ENCODE assay signal across 11 cellular contexts in the genomic region with DNA sequence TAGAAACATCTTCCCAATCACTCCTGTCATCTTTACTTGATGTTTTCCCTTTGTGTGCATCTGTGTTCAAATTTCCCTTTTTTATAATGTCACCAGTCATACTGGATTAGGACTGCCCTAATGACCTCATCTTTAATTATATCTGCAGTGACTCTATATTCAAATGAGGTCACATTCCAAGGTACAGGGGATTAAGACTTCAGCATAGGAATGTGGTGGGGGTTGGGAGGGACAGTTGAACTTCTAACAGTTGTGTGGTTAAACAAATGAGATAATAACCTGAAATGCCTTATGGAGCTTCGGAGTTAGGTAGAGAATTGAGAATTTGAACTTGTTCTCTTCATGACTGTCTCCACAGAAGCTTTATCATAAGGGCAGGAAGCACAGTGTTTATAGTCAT. TPM values are rescaled to one million over a fixed set of nuclear protein-coding genes. Genes with fewer than 3 reads are reported as not detected.
DNase-seq lines count a peak whose midpoint lies in the region; TF ChIP-seq lines count a peak whose summit lies in the region.
"Had no signal": no experiment of that assay in that cellular context is flagged by ENCODE, and none has a peak within 500 bp of the region (broad histone marks: within the 10 kb centered on the region; RNA-seq: fewer than 3 reads in every experiment).

No MANE protein-coding gene starts in this region.

- TF ChIP-seq CTCF in Loucy (conservative IDR thresholded peaks at IDR 0.05; ENCODE audit: low read length) (no peak), mesothelial cell of epicardium (IDR thresholded peaks at IDR 0.05; ENCODE audit: unreplicated experiment) (no peak), thyroid gland (IDR thresholded peaks at IDR 0.05) (no peak)

- H3K36me3 ChIP-seq in Loucy (ENCODE audit: insufficient read depth, low read length) (peaks cover 16% of the 10 kb centered on the region; the same call in 1 of the 2 replicates), duodenal mucosa (ENCODE audit: control insufficient read depth in 1 of 2, insufficient read depth in 2 of 2, low read length in 2 of 2) (no peaks in the 10 kb centered on the region), thyroid gland (no peaks in the 10 kb centered on the region)
- H3K36me3 ChIP-seq: gastroesophageal sphincter, neutrophil had no signal

- no peaks in the 10 kb centered on the region for H3K27me3 Mint-ChIP-seq in mesothelial cell of epicardium (ENCODE audit: low read depth)

- peaks cover 16% of the 10 kb centered on the region for H3K4me1 ChIP-seq in Loucy (ENCODE audit: insufficient read depth, low read length, poor library complexity, severe bottlenecking)
- peaks cover 22 to 46% of the 10 kb centered on the region in 2 donors for H3K4me1 ChIP-seq in duodenal mucosa (ENCODE audit: control insufficient read depth in 1 of 2, insufficient read depth in 2 of 2, low read length in 2 of 2)
- peaks cover 4 to 16% of the 10 kb centered on the region in 2 donors for H3K4me1 ChIP-seq in thyroid gland

- H3K27me3 ChIP-seq in Loucy (ENCODE audit: insufficient read depth, low read length, poor library complexity, severe bottlenecking) (no peaks in the 10 kb centered on the region), duodenal mucosa (ENCODE audit: control insufficient read depth in 1 of 2, insufficient read depth in 2 of 2, low read length in 2 of 2) (no peaks in the 10 kb centered on the region), thyroid gland (no peaks in the 10 kb centered on the region)
- H3K27me3 ChIP-seq: gastroesophageal sphincter, neutrophil had no signal

- H2AFZ ChIP-seq in Loucy (ENCODE audit: low read length), result no peak overlapping the region

- DNase-seq in EH (ENCODE audit: low read depth) (peak; percentile 70), mesothelial cell of epicardium (ENCODE audit: low spot score in 2 of 2, unreplicated experiment in 2 of 2) (no peak), thyroid gland (no peak), posterior vena cava (ENCODE audit: low spot score) (no peak), NCI-H2029 treated with DMSO at 0.1 percent for 48 hours (lab: John Stamatoyannopoulos, UW) (no peak)
- no peak for DNase-seq in activated CD4-positive, alpha-beta T cell treated with anti-CD3 and anti-CD28 coated beads, Interleukin-2, amount 50 U/mL, for 1 hour
- DNase-seq: activated CD4-positive, alpha-beta T cell treated with anti-CD3 and anti-CD28 coated beads, Interleukin-2, amount 50 U/mL, for 4 hours had no signal

- peaks cover 94% of the 10 kb centered on the region for H3K79me2 ChIP-seq in Loucy (ENCODE audit: insufficient read depth, low read length)

- peaks cover 28% of the 10 kb centered on the region for H3K9me3 Mint-ChIP-seq in mesothelial cell of epicardium

- H4K20me1 ChIP-seq in Loucy (ENCODE audit: insufficient read depth, low read length, poor library complexity, severe bottlenecking), result peaks cover 80% of the 10 kb centered on the region

- TF ChIP-seq POLR2A in thyroid gland (IDR thresholded peaks at IDR 0.05), result no peak

- peak overlapping the region; percentile 26 for H3K4me2 ChIP-seq in Loucy (ENCODE audit: low read depth, low read length, poor library complexity, severe bottlenecking)

- peak overlapping the region; percentile 74 for H3K27ac Mint-ChIP-seq in mesothelial cell of epicardium

- H3K9me2 ChIP-seq in Loucy (replicated peaks; ENCODE audit: low read depth, low read length), result no peaks in the 10 kb centered on the region

- peaks cover 17% of the 10 kb centered on the region for H3K4me1 Mint-ChIP-seq in mesothelial cell of epicardium

- H3F3A ChIP-seq in Loucy (ENCODE audit: low read depth), result no peaks in the 10 kb centered on the region; the same call in 1 of the 2 replicates

- H3K27ac ChIP-seq in duodenal mucosa (ENCODE audit: low read depth, low read length) (no peak overlapping the region), thyroid gland (no peak overlapping the region)
- H3K27ac ChIP-seq: gastroesophageal sphincter, neutrophil had no signal

- intact Hi-C loops in thyroid gland (cut with DNase I), result no loop called here
- intact Hi-C loops in posterior vena cava (cut with DNase I), result no loop called here

- H3K4me3 Mint-ChIP-seq in mesothelial cell of epicardium, result no peak overlapping the region

- H3K4me3 ChIP-seq in Loucy (ENCODE audit: low read length, poor library complexity, severe bottlenecking), result no peak overlapping the region
- H3K4me3 ChIP-seq in duodenal mucosa (ENCODE audit: low read depth in 1 of 2, low read length in 2 of 2), result peak overlapping the region; percentile 6 to 43
- no peak overlapping the region for H3K4me3 ChIP-seq in thyroid gland (replicated peaks in 1 of 3)
- H3K4me3 ChIP-seq: gastroesophageal sphincter had no signal

- H3K9ac ChIP-seq in Loucy (ENCODE audit: low read depth, low read length, poor library complexity, severe bottlenecking) (no peak overlapping the region), duodenal mucosa (ENCODE audit: low read depth in 1 of 2, low read length in 2 of 2) (peak overlapping the region in 1 of 2 donors; percentile 37)

- H3K36me3 Mint-ChIP-seq in mesothelial cell of epicardium, result peaks cover 24% of the 10 kb centered on the region

- H3K9me3 ChIP-seq in Loucy (ENCODE audit: insufficient read depth, low read depth, low read length) (peaks cover 12% of the 10 kb centered on the region; the same call in 1 of the 2 replicates), duodenal mucosa (ENCODE audit: control insufficient read depth in 1 of 2, low read length in 2 of 2) (peaks cover 0 to 10% of the 10 kb centered on the region in 2 donors), thyroid gland (no peaks in the 10 kb centered on the region)
- H3K9me3 ChIP-seq: gastroesophageal sphincter, neutrophil had no signal

- WGBS in thyroid gland, 2 donors, result 86 to 90% methylated on average over 1 of the region's 1 CpG

RNA-seq across cellular contexts. Expression of gene PAN3, which starts 23.0 kb away (rescaled TPM):
- total RNA-seq in mesothelial cell of epicardium (58.0 to 61.3 TPM (median 58.2 TPM) in 3 replicates), thyroid gland (10 to 100 TPM; 49.5 to 74.0 (median 54.4) TPM), posterior vena cava (10 to 100 TPM; 23.7 to 26.7 TPM)

Comparison
In these comparisons a context has a peak if more than half of its experiments do, and no peak if none do; other contexts are left out.
1. H3K4me3 ChIP-seq: peak in duodenal mucosa (2 of 2); none in Loucy (single experiment) and thyroid gland (0 of 3).